1 cellular context compared by ENCODE assay signal in genomic region chr3:32685604-32686185, GRCh38.
A peak's percentile ranks its signal among the peaks of the same experiment; 100 is the strongest.
TF ChIP-seq lines count a peak whose summit lies in the region.

No MANE protein-coding gene starts in this region.

TF ChIP-seq in H1, 55 proteins besides CTCF, POLR2A, EP300 and RAD21 (continued from another document):
- TF ChIP-seq, protein P1, sequence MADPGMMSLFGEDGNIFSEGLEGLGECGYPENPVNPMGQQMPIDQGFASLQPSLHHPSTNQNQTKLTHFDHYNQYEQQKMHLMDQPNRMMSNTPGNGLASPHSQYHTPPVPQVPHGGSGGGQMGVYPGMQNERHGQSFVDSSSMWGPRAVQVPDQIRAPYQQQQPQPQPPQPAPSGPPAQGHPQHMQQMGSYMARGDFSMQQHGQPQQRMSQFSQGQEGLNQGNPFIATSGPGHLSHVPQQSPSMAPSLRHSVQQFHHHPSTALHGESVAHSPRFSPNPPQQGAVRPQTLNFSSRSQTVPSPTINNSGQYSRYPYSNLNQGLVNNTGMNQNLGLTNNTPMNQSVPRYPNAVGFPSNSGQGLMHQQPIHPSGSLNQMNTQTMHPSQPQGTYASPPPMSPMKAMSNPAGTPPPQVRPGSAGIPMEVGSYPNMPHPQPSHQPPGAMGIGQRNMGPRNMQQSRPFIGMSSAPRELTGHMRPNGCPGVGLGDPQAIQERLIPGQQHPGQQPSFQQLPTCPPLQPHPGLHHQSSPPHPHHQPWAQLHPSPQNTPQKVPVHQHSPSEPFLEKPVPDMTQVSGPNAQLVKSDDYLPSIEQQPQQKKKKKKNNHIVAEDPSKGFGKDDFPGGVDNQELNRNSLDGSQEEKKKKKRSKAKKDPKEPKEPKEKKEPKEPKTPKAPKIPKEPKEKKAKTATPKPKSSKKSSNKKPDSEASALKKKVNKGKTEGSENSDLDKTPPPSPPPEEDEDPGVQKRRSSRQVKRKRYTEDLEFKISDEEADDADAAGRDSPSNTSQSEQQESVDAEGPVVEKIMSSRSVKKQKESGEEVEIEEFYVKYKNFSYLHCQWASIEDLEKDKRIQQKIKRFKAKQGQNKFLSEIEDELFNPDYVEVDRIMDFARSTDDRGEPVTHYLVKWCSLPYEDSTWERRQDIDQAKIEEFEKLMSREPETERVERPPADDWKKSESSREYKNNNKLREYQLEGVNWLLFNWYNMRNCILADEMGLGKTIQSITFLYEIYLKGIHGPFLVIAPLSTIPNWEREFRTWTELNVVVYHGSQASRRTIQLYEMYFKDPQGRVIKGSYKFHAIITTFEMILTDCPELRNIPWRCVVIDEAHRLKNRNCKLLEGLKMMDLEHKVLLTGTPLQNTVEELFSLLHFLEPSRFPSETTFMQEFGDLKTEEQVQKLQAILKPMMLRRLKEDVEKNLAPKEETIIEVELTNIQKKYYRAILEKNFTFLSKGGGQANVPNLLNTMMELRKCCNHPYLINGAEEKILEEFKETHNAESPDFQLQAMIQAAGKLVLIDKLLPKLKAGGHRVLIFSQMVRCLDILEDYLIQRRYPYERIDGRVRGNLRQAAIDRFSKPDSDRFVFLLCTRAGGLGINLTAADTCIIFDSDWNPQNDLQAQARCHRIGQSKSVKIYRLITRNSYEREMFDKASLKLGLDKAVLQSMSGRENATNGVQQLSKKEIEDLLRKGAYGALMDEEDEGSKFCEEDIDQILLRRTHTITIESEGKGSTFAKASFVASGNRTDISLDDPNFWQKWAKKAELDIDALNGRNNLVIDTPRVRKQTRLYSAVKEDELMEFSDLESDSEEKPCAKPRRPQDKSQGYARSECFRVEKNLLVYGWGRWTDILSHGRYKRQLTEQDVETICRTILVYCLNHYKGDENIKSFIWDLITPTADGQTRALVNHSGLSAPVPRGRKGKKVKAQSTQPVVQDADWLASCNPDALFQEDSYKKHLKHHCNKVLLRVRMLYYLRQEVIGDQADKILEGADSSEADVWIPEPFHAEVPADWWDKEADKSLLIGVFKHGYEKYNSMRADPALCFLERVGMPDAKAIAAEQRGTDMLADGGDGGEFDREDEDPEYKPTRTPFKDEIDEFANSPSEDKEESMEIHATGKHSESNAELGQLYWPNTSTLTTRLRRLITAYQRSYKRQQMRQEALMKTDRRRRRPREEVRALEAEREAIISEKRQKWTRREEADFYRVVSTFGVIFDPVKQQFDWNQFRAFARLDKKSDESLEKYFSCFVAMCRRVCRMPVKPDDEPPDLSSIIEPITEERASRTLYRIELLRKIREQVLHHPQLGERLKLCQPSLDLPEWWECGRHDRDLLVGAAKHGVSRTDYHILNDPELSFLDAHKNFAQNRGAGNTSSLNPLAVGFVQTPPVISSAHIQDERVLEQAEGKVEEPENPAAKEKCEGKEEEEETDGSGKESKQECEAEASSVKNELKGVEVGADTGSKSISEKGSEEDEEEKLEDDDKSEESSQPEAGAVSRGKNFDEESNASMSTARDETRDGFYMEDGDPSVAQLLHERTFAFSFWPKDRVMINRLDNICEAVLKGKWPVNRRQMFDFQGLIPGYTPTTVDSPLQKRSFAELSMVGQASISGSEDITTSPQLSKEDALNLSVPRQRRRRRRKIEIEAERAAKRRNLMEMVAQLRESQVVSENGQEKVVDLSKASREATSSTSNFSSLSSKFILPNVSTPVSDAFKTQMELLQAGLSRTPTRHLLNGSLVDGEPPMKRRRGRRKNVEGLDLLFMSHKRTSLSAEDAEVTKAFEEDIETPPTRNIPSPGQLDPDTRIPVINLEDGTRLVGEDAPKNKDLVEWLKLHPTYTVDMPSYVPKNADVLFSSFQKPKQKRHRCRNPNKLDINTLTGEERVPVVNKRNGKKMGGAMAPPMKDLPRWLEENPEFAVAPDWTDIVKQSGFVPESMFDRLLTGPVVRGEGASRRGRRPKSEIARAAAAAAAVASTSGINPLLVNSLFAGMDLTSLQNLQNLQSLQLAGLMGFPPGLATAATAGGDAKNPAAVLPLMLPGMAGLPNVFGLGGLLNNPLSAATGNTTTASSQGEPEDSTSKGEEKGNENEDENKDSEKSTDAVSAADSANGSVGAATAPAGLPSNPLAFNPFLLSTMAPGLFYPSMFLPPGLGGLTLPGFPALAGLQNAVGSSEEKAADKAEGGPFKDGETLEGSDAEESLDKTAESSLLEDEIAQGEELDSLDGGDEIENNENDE (IDR thresholded peaks at IDR 0.05; ENCODE audit: insufficient replicate concordance, low read length), result no peak
- TF ChIP-seq JUND (IDR thresholded peaks at IDR 0.05; ENCODE audit: low read length) (no peak), KDM4A (IDR thresholded peaks at IDR 0.05; ENCODE audit: low read depth, low read length, severe bottlenecking) (no peak), BRCA1 (IDR thresholded peaks at IDR 0.05; ENCODE audit: low read depth, low read length) (no peak), MAFK (IDR thresholded peaks at IDR 0.05; ENCODE audit: low read depth, low read length) (no peak), SAP30 (IDR thresholded peaks at IDR 0.05; ENCODE audit: insufficient read depth, insufficient replicate concordance, low read length) (peak; percentile 36), CBX5 (IDR thresholded peaks at IDR 0.05; ENCODE audit: low read depth, low read length) (no peak), YY1 (IDR thresholded peaks at IDR 0.05; ENCODE audit: low read depth, low read length) (no peak), PHF8 (conservative IDR thresholded peaks at IDR 0.05; ENCODE audit: low read depth, low read length) (0 out of 2 replicates have a peak, but pooled peaks have one; percentile 5), EGR1 (IDR thresholded peaks at IDR 0.05; ENCODE audit: borderline replicate concordance, low read depth, low read length) (no peak), ATF3 (IDR thresholded peaks at IDR 0.05; ENCODE audit: insufficient read depth, low read depth, low read length) (no peak), CBX8 (IDR thresholded peaks at IDR 0.05; ENCODE audit: borderline replicate concordance, low read depth, low read length) (no peak), EZH2 (IDR thresholded peaks at IDR 0.05; ENCODE audit: low read depth, low read length, severe bottlenecking) (no peak), SIX5 (IDR thresholded peaks at IDR 0.05; ENCODE audit: low read depth, low read length) (no peak), BACH1 (IDR thresholded peaks at IDR 0.05; ENCODE audit: low read length) (no peak), CTBP2 (IDR thresholded peaks at IDR 0.05; ENCODE audit: borderline replicate concordance, insufficient read depth, insufficient read length, low read length) (no peak)
- TF ChIP-seq, protein P2, sequence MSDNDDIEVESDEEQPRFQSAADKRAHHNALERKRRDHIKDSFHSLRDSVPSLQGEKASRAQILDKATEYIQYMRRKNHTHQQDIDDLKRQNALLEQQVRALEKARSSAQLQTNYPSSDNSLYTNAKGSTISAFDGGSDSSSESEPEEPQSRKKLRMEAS (IDR thresholded peaks at IDR 0.05), result no peak
- TF ChIP-seq, protein P3, sequence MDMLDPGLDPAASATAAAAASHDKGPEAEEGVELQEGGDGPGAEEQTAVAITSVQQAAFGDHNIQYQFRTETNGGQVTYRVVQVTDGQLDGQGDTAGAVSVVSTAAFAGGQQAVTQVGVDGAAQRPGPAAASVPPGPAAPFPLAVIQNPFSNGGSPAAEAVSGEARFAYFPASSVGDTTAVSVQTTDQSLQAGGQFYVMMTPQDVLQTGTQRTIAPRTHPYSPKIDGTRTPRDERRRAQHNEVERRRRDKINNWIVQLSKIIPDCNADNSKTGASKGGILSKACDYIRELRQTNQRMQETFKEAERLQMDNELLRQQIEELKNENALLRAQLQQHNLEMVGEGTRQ (IDR thresholded peaks at IDR 0.05; ENCODE audit: low read length), result no peak
